In the genomic region with DNA sequence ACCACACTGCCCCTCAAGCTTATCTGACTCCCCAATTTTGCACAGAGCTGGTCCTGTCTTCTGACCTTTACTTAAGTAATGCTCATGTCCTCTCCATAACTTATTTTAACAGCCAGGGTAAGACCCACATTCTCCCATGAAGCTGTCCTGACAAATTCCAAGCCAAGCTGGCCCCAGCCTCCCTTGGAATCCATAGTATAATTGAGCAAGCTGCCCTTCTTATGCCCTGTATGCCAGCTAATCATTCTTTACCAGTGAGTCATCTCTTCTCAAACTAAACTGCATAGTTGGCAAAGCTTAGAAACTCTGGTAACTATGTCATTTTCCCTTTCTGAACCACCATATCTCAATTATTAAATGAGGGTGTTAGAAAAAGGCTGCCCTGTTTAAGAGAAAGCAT, we compare ENCODE assay signal across 10 cellular contexts.
A peak's percentile ranks its signal among the peaks of the same experiment; 100 is the strongest.
DNase-seq lines count a peak whose midpoint lies in the region; ATAC-seq and TF ChIP-seq lines count a peak whose summit lies in the region.
"Had no signal": no experiment of that assay in that cellular context is flagged by ENCODE, and none has a peak within 500 bp of the region (broad histone marks: within the 10 kb centered on the region; RNA-seq: fewer than 3 reads in every experiment).

No MANE protein-coding gene starts in this region.

- H3K4me3 ChIP-seq in PC-9 (peak overlapping the region; percentile 23; the same call in 1 of the 2 replicates), mucosa of descending colon (no peak overlapping the region)

- intact Hi-C loops in PC-9 (cut with micrococcal nuclease; ENCODE audit: unreplicated experiment): loop anchor here (1.0 to 5.0 kb wide), 4 partner anchors 17 to 91 kb away; a partner anchor contains a TSS
- intact Hi-C loops in mucosa of descending colon (cut with DNase I, micrococcal nuclease): no loop called here

- DNase-seq in AG20443 (ENCODE audit: low spot score) (peak; percentile 47), PC-9 (peak; percentile 57 to 92), epithelial cell of prostate (ENCODE audit: low read depth, low spot score) (peak; percentile 53), mucosa of descending colon (no peak), SK-N-DZ (ENCODE audit: low spot score) (no peak), midbrain (lab: John Stamatoyannopoulos, UW) (no peak), medulla oblongata (ENCODE audit: extremely low spot score) (no peak)
- DNase-seq: activated T-cell treated with anti-CD3 and anti-CD28 coated beads for 4 hours; CD4-positive, CD25-positive, alpha-beta regulatory T cell had no signal

- H3K36me3 ChIP-seq in PC-9 (ENCODE audit: low read depth) (no peaks in the 10 kb centered on the region), mucosa of descending colon (ENCODE audit: low read depth) (no peaks in the 10 kb centered on the region)

- peaks cover 34% of the 10 kb centered on the region for H3K79me2 ChIP-seq in PC-9 (ENCODE audit: low read depth)

- POLR2A ChIA-PET in PC-9 (lab: Charles Lee; ENCODE audit: unreplicated experiment): interaction anchor here (0.5 to 1.5 kb wide), 2 partner anchors 44 to 93 kb away, joined by 6 to 8 read pairs; a partner anchor contains a TSS

- TF ChIP-seq CTCF in PC-9 (conservative IDR thresholded peaks at IDR 0.05) (no peak), mucosa of descending colon (IDR thresholded peaks at IDR 0.05) (no peak)

- CTCF ChIA-PET in PC-9 (lab: Charles Lee): no interaction called here

- TSS peak; percentile 51 for BruUV-seq in PC-9 (replicated peaks; lab: Mats Ljungman, UMichigan)

- no peaks in the 10 kb centered on the region for H4K20me1 ChIP-seq in PC-9 (ENCODE audit: insufficient read depth)

- H3K4me1 ChIP-seq in PC-9 (replicated peaks; ENCODE audit: insufficient read depth) (peaks cover 19% of the 10 kb centered on the region), mucosa of descending colon (ENCODE audit: low read depth) (no peaks in the 10 kb centered on the region)

- H3K27me3 ChIP-seq in PC-9 (ENCODE audit: insufficient read depth, low read depth): no peaks in the 10 kb centered on the region

- H2AFZ ChIP-seq in PC-9: no peak overlapping the region

- H3K4me2 ChIP-seq in PC-9: peak overlapping the region; percentile 63

- H3K27ac ChIP-seq in PC-9 (peak overlapping the region; percentile 95), epithelial cell of prostate (peak overlapping the region; percentile 52)

- H3K9me3 ChIP-seq in PC-9 (ENCODE audit: insufficient read depth, low read depth): no peaks in the 10 kb centered on the region
- H3K9me3 ChIP-seq in mucosa of descending colon: no peaks in the 10 kb centered on the region

- ATAC-seq in mucosa of descending colon: peak; percentile 60
- no peak for ATAC-seq in GM19452 (IDR thresholded peaks at IDR 0.05; ENCODE audit: unreplicated experiment)

- no peaks in the 10 kb centered on the region for H3K9me2 ChIP-seq in PC-9 (ENCODE audit: insufficient read depth)

- peaks cover 17% of the 10 kb centered on the region for H3F3A ChIP-seq in PC-9 (ENCODE audit: insufficient read depth, low read depth)

Comparison
In these comparisons a context has a peak if more than half of its experiments do, and no peak if none do; other contexts are left out.
1. DNase-seq: peak in AG20443 (single experiment), PC-9 (2 of 2) and epithelial cell of prostate (single experiment); none in mucosa of descending colon (0 of 3), SK-N-DZ (single experiment), midbrain (single experiment) and medulla oblongata (single experiment).